ENCODE assay signal across 16 cellular contexts in genomic region chr3:30826381-30827061, GRCh38.
DNase-seq lines count a peak whose midpoint lies in the region; ATAC-seq, FAIRE-seq and TF ChIP-seq lines count a peak whose summit lies in the region.
"Had no signal": no experiment of that assay in that cellular context is flagged by ENCODE, and none has a peak within 500 bp of the region (broad histone marks: within the 10 kb centered on the region; RNA-seq: fewer than 3 reads in every experiment).

No MANE protein-coding gene starts in this region.

- H3K4me1 Mint-ChIP-seq in effector memory CD8-positive, alpha-beta T cell (ENCODE audit: low read depth in 2 of 2) = no peaks in the 10 kb centered on the region

- no peak for TF ChIP-seq CTCF in left ventricle myocardium inferior (IDR thresholded peaks at IDR 0.05; ENCODE audit: borderline replicate concordance)

- H3K27ac ChIP-seq in left ventricle myocardium inferior (replicated peaks) = peak overlapping the region; percentile 55
- H3K27ac ChIP-seq: SJSA1 had no signal

- H3K27ac Mint-ChIP-seq in effector memory CD8-positive, alpha-beta T cell = no peak overlapping the region
- H3K27ac Mint-ChIP-seq: activated CD4-positive, alpha-beta memory T cell treated with anti-CD3 and anti-CD28 coated beads for 36 hours; dendritic cell treated with granulocyte-macrophage colony-stimulating factor and Interleukin-4, amounts not matched to agents 40 ng/mL and 50 ng/mL, for 4 days; H9 had no signal

- no peak overlapping the region for H3K4me3 ChIP-seq in left ventricle myocardium inferior
- H3K4me3 ChIP-seq: SJSA1, spleen had no signal

- H3K36me3 Mint-ChIP-seq in effector memory CD8-positive, alpha-beta T cell (ENCODE audit: insufficient read depth) = no peaks in the 10 kb centered on the region
- H3K36me3 Mint-ChIP-seq: activated CD4-positive, alpha-beta memory T cell treated with anti-CD3 and anti-CD28 coated beads for 36 hours had no signal

- no peaks in the 10 kb centered on the region for H3K36me3 ChIP-seq in left ventricle myocardium inferior
- H3K36me3 ChIP-seq: SJSA1, spleen had no signal

- H3K4me3 Mint-ChIP-seq in effector memory CD8-positive, alpha-beta T cell = no peak overlapping the region
- H3K4me3 Mint-ChIP-seq: activated CD4-positive, alpha-beta memory T cell treated with anti-CD3 and anti-CD28 coated beads for 36 hours; dendritic cell treated with granulocyte-macrophage colony-stimulating factor and Interleukin-4, amounts not matched to agents 40 ng/mL and 50 ng/mL, for 4 days; H9 had no signal

- H3K9me3 ChIP-seq in left ventricle myocardium inferior (replicated peaks) = no peaks in the 10 kb centered on the region
- H3K9me3 ChIP-seq: SJSA1, spleen had no signal

- peak; percentile 59 for DNase-seq in A172 (ENCODE audit: low spot score)
- peak; percentile 13 for DNase-seq in HCEC 1CT
- peak; percentile 64 for DNase-seq in astrocyte of the hippocampus (ENCODE audit: low read depth, low spot score)
- no peak for DNase-seq in left ventricle myocardium inferior
- DNase-seq in NCI-H345 (lab: John Stamatoyannopoulos, UW) = no peak
- DNase-seq in effector memory CD8-positive, alpha-beta T cell = no peak
- DNase-seq in NK-92 (lab: John Stamatoyannopoulos, UW; ENCODE audit: unreplicated experiment) = no peak
- no peak for DNase-seq in GM19239 (ENCODE audit: insufficient read length, low spot score)
- DNase-seq: activated CD4-positive, alpha-beta memory T cell treated with anti-CD3 and anti-CD28 coated beads for 36 hours; H9; Karpas-422; NCI-H2081 treated with DMSO at 0.1 percent for 48 hours; spleen; stimulated activated naive CD8-positive, alpha-beta T cell treated with anti-CD3 and anti-CD28 coated beads, Interleukin-15, Interleukin-2, amounts not matched to agents 100 U/mL and 50 U/mL, for 24 hours had no signal

- no peaks in the 10 kb centered on the region for H3K27me3 ChIP-seq in left ventricle myocardium inferior (ENCODE audit: low read depth)
- H3K27me3 ChIP-seq: SJSA1, spleen had no signal

- peaks cover 26% of the 10 kb centered on the region for H3K4me1 ChIP-seq in left ventricle myocardium inferior
- H3K4me1 ChIP-seq: SJSA1, spleen had no signal

- no peaks in the 10 kb centered on the region for H3K9me3 Mint-ChIP-seq in effector memory CD8-positive, alpha-beta T cell
- H3K9me3 Mint-ChIP-seq: activated CD4-positive, alpha-beta memory T cell treated with anti-CD3 and anti-CD28 coated beads for 36 hours; dendritic cell treated with granulocyte-macrophage colony-stimulating factor and Interleukin-4, amounts not matched to agents 40 ng/mL and 50 ng/mL, for 4 days; H9 had no signal

- ATAC-seq in effector memory CD8-positive, alpha-beta T cell (replicated peaks) = no peak
- ATAC-seq: stimulated activated naive CD8-positive, alpha-beta T cell treated with anti-CD3 and anti-CD28 coated beads, Interleukin-15, Interleukin-2, amounts not matched to agents 100 U/mL and 50 U/mL, for 24 hours had no signal

- FAIRE-seq in GM19239 (lab: Jason Lieb, UNC) = no peak

- peaks cover 16 to 31% of the 10 kb centered on the region in 2 donors for H3K27me3 Mint-ChIP-seq in effector memory CD8-positive, alpha-beta T cell
- H3K27me3 Mint-ChIP-seq: dendritic cell treated with granulocyte-macrophage colony-stimulating factor and Interleukin-4, amounts not matched to agents 40 ng/mL and 50 ng/mL, for 4 days had no signal

- intact Hi-C loops in left ventricle myocardium inferior (cut with micrococcal nuclease) = no loop called here

Comparison
In these comparisons a context has a peak if more than half of its experiments do, and no peak if none do; other contexts are left out.
1. DNase-seq: peak in A172 (single experiment), HCEC 1CT (single experiment) and astrocyte of the hippocampus (single experiment); none in left ventricle myocardium inferior (single experiment), NCI-H345 (single experiment), effector memory CD8-positive, alpha-beta T cell (0 of 3), NK-92 (single experiment) and GM19239 (single experiment).